Comparison of ENCODE assay signal across 10 cellular contexts in genomic region chr11:128195057-128195751, GRCh38.
A peak's percentile ranks its signal among the peaks of the same experiment; 100 is the strongest.
DNase-seq lines count a peak whose midpoint lies in the region; ATAC-seq and TF ChIP-seq lines count a peak whose summit lies in the region.
"Had no signal": no experiment of that assay in that cellular context is flagged by ENCODE, and none has a peak within 500 bp of the region (broad histone marks: within the 10 kb centered on the region; RNA-seq: fewer than 3 reads in every experiment).

No MANE protein-coding gene starts in this region.

- peak overlapping the region in 8 of 11 experiments; percentile 44 to 62 (median 56); a peak in 15 of 22 replicates for H3K9ac ChIP-seq in BLaER1 treated with 17β-estradiol and CSF1 and Interleukin-3, amounts not matched to agents 10 nM and 100 nM

- no peaks in the 10 kb centered on the region for H3K27me3 ChIP-seq in BLaER1 treated with 17β-estradiol and CSF1 and Interleukin-3, amounts not matched to agents 10 nM and 100 nM
- H3K27me3 ChIP-seq in lower lobe of right lung (ENCODE audit: low read depth) (no peaks in the 10 kb centered on the region), SJCRH30 (no peaks in the 10 kb centered on the region)

- H3K36me3 Mint-ChIP-seq in activated T-helper 1 cell treated with anti-CD3 and anti-CD28 coated beads, Interleukin-12 subunit alpha, Interleukin-12 subunit beta, Interleukin-2, Interleukin-4 antibody, amounts not matched to agents 30 ng/mL and 10 ng/mL and 1 ng/mL, durations not matched to agents 14 hours and 24 hours and 36 hours (ENCODE audit: low read depth) = no peaks in the 10 kb centered on the region

- DNase-seq in NAMALWA (ENCODE audit: low spot score) = peak; percentile 74
- DNase-seq in activated T-helper 1 cell treated with anti-CD3 and anti-CD28 coated beads, Interleukin-12 subunit alpha, Interleukin-12 subunit beta, Interleukin-2, Interleukin-4 antibody, amounts not matched to agents 30 ng/mL and 10 ng/mL and 1 ng/mL, durations not matched to agents 14 hours and 24 hours and 36 hours (ENCODE audit: low spot score) = peak; percentile 42
- DNase-seq in lower lobe of right lung = no peak
- no peak for DNase-seq in SJCRH30
- DNase-seq: cortex of kidney, mammary epithelial cell had no signal

- no peak overlapping the region; a peak in 1 of 20 replicates for H3K4me3 ChIP-seq in BLaER1 treated with 17β-estradiol and CSF1 and Interleukin-3, amounts not matched to agents 10 nM and 100 nM
- no peak overlapping the region for H3K4me3 ChIP-seq in lower lobe of right lung
- no peak overlapping the region for H3K4me3 ChIP-seq in SJCRH30

- peak; percentile 16 for TF ChIP-seq CTCF in lower lobe of right lung (IDR thresholded peaks at IDR 0.05)

- H3K27ac Mint-ChIP-seq in activated T-helper 1 cell treated with anti-CD3 and anti-CD28 coated beads, Interleukin-12 subunit alpha, Interleukin-12 subunit beta, Interleukin-2, Interleukin-4 antibody, amounts not matched to agents 30 ng/mL and 10 ng/mL and 1 ng/mL, durations not matched to agents 14 hours and 24 hours and 36 hours = peak overlapping the region; percentile 60

- H3K9me3 ChIP-seq in BLaER1 treated with 17β-estradiol and CSF1 and Interleukin-3, amounts not matched to agents 10 nM and 100 nM (replicated peaks in 1 of 11) = no peaks in the 10 kb centered on the region
- H3K9me3 ChIP-seq in lower lobe of right lung (no peaks in the 10 kb centered on the region), SJCRH30 (replicated peaks) (no peaks in the 10 kb centered on the region)

- no peaks in the 10 kb centered on the region for H4K20me1 ChIP-seq in BLaER1 treated with 17β-estradiol and CSF1 and Interleukin-3, amounts not matched to agents 10 nM and 100 nM

- peaks cover 2% of the 10 kb centered on the region for H3K27me3 Mint-ChIP-seq in activated T-helper 1 cell treated with anti-CD3 and anti-CD28 coated beads, Interleukin-12 subunit alpha, Interleukin-12 subunit beta, Interleukin-2, Interleukin-4 antibody, amounts not matched to agents 30 ng/mL and 10 ng/mL and 1 ng/mL, durations not matched to agents 14 hours and 24 hours and 36 hours (ENCODE audit: insufficient read depth)

- H3K4me1 ChIP-seq in BLaER1 treated with 17β-estradiol and CSF1 and Interleukin-3, amounts not matched to agents 10 nM and 100 nM = peaks cover 29 to 49% (median 33%) of the 10 kb centered on the region in 10 experiments
- H3K4me1 ChIP-seq in lower lobe of right lung (peaks cover 25% of the 10 kb centered on the region), SJCRH30 (no peaks in the 10 kb centered on the region)

- H3K9me3 Mint-ChIP-seq in activated T-helper 1 cell treated with anti-CD3 and anti-CD28 coated beads, Interleukin-12 subunit alpha, Interleukin-12 subunit beta, Interleukin-2, Interleukin-4 antibody, amounts not matched to agents 30 ng/mL and 10 ng/mL and 1 ng/mL, durations not matched to agents 14 hours and 24 hours and 36 hours = no peaks in the 10 kb centered on the region

- H3K4me2 ChIP-seq in BLaER1 treated with 17β-estradiol and CSF1 and Interleukin-3, amounts not matched to agents 10 nM and 100 nM = peak overlapping the region; percentile 16 to 80 (median 67); a peak in 21 of 22 replicates

- H3K36me3 ChIP-seq in BLaER1 treated with 17β-estradiol and CSF1 and Interleukin-3, amounts not matched to agents 10 nM and 100 nM = no peaks in the 10 kb centered on the region
- H3K36me3 ChIP-seq in lower lobe of right lung (no peaks in the 10 kb centered on the region), SJCRH30 (no peaks in the 10 kb centered on the region)

- H3K4me1 Mint-ChIP-seq in activated T-helper 1 cell treated with anti-CD3 and anti-CD28 coated beads, Interleukin-12 subunit alpha, Interleukin-12 subunit beta, Interleukin-2, Interleukin-4 antibody, amounts not matched to agents 30 ng/mL and 10 ng/mL and 1 ng/mL, durations not matched to agents 14 hours and 24 hours and 36 hours (ENCODE audit: low read depth) = peaks cover 47% of the 10 kb centered on the region

- H3K4me3 Mint-ChIP-seq in activated T-helper 1 cell treated with anti-CD3 and anti-CD28 coated beads, Interleukin-12 subunit alpha, Interleukin-12 subunit beta, Interleukin-2, Interleukin-4 antibody, amounts not matched to agents 30 ng/mL and 10 ng/mL and 1 ng/mL, durations not matched to agents 14 hours and 24 hours and 36 hours = no peak overlapping the region

- peak; percentile 75 to 80 for ATAC-seq in lower lobe of right lung
- no peak for ATAC-seq in HG02798 (IDR thresholded peaks at IDR 0.05; ENCODE audit: poor library complexity, unreplicated experiment)
- ATAC-seq in HG03025 (IDR thresholded peaks at IDR 0.05; ENCODE audit: low FRiP score, unreplicated experiment) = no peak
- ATAC-seq in GM18502 (IDR thresholded peaks at IDR 0.05; ENCODE audit: poor library complexity, unreplicated experiment) = no peak

- intact Hi-C loops in activated T-helper 1 cell treated with anti-CD3 and anti-CD28 coated beads, Interleukin-12 subunit alpha, Interleukin-12 subunit beta, Interleukin-2, Interleukin-4 antibody, amounts not matched to agents 30 ng/mL and 10 ng/mL and 1 ng/mL, durations not matched to agents 14 hours and 24 hours and 36 hours (cut with micrococcal nuclease) = loop anchor here (1.0 kb wide), 3 partner anchors 32 to 156 kb away; no protein-coding TSS in a partner anchor
- intact Hi-C loops in lower lobe of right lung (cut with DNase I) = no loop called here

- H3K27ac ChIP-seq in BLaER1 treated with 17β-estradiol and CSF1 and Interleukin-3, amounts not matched to agents 10 nM and 100 nM = peak overlapping the region in 9 of 11 experiments; percentile 43 to 80 (median 77); a peak in 17 of 22 replicates
- H3K27ac ChIP-seq in lower lobe of right lung = peak overlapping the region; percentile 28
- H3K27ac ChIP-seq in SJCRH30 = no peak overlapping the region

Comparison
In these comparisons a context has a peak if more than half of its experiments do, and no peak if none do; other contexts are left out.
1. DNase-seq: peak in NAMALWA (single experiment) and activated T-helper 1 cell treated with anti-CD3 and anti-CD28 coated beads, Interleukin-12 subunit alpha, Interleukin-12 subunit beta, Interleukin-2, Interleukin-4 antibody, amounts not matched to agents 30 ng/mL and 10 ng/mL and 1 ng/mL, durations not matched to agents 14 hours and 24 hours and 36 hours (single experiment); none in lower lobe of right lung (single experiment) and SJCRH30 (0 of 2).
2. ATAC-seq: peak in lower lobe of right lung (2 of 2); none in HG02798 (single experiment), HG03025 (single experiment) and GM18502 (single experiment).